12 cellular contexts compared by ENCODE assay signal in genomic region chrX:41468647-41469323, GRCh38. TPM values are rescaled to one million over a fixed set of nuclear protein-coding genes. Genes with fewer than 3 reads are reported as not detected.
A peak's percentile ranks its signal among the peaks of the same experiment; 100 is the strongest.
DNase-seq lines count a peak whose midpoint lies in the region; ATAC-seq and TF ChIP-seq lines count a peak whose summit lies in the region.
"Had no signal": no experiment of that assay in that cellular context is flagged by ENCODE, and none has a peak within 500 bp of the region (broad histone marks: within the 10 kb centered on the region; RNA-seq: fewer than 3 reads in every experiment).

No MANE protein-coding gene starts in this region.

- H3K4me1 ChIP-seq in psoas muscle = peaks cover 10% of the 10 kb centered on the region

- intact Hi-C loops in psoas muscle (cut with DNase I) = no loop called here

- ATAC-seq in psoas muscle (peak; percentile 97 to 98 (median 97)), HG02759 (IDR thresholded peaks at IDR 0.05; ENCODE audit: unreplicated experiment) (no peak)
- ATAC-seq: effector memory CD8-positive, alpha-beta T cell had no signal

- H3K27me3 ChIP-seq in psoas muscle (ENCODE audit: insufficient read depth in 3 of 3, low read length in 2 of 3) = no peaks in the 10 kb centered on the region

- H3K36me3 ChIP-seq in psoas muscle (ENCODE audit: insufficient read depth in 1 of 2, low read depth in 1 of 2) = no peaks in the 10 kb centered on the region

- peak; percentile 48 for DNase-seq in HT1080 (ENCODE audit: low read depth)
- DNase-seq in NCI-H510A (lab: John Stamatoyannopoulos, UW) = peak; percentile 76
- DNase-seq in fibroblast of peridontal ligament (ENCODE audit: extremely low read depth) = peak; percentile 66
- peak in 1 of 2 donors; percentile 63 for DNase-seq in psoas muscle
- DNase-seq in activated CD4-positive, alpha-beta T cell treated with anti-CD3 and anti-CD28 coated beads for 1 hour = no peak
- no peak for DNase-seq in central memory CD4-positive, alpha-beta T cell
- no peak for DNase-seq in SW 1271 (lab: John Stamatoyannopoulos, UW)
- DNase-seq: activated gamma-delta T cell treated with Interleukin-2 at 50 U/mL for 16 hours; effector memory CD8-positive, alpha-beta T cell; H9; kidney glomerular epithelial cell had no signal

- 28 to 49% (median 37%) methylated on average over 2 to 3 of the region's 3 CpGs for WGBS in psoas muscle, 3 donors

- H3K27ac ChIP-seq in psoas muscle = peak overlapping the region; percentile 71

- no peak for TF ChIP-seq CTCF in psoas muscle (IDR thresholded peaks at IDR 0.05)

- H3K9me3 ChIP-seq in psoas muscle = no peaks in the 10 kb centered on the region

- no peak overlapping the region for H3K4me3 ChIP-seq in psoas muscle

RNA-seq across cellular contexts. Expression of gene NYX, which starts 21.6 kb away (rescaled TPM):
- total RNA-seq in HT1080 (2014; rRNA removed; shearing (Covaris generic)) = not detected in 2 replicates
- polyA plus RNA-seq in HT1080 (2015; cell fraction: cytosol; rRNA removed) = not detected in 2 replicates
- not detected in 2 replicates for polyA plus RNA-seq in HT1080 (2015; cell fraction: nucleus; rRNA removed)
- total RNA-seq in psoas muscle = not detected
- polyA plus RNA-seq in psoas muscle = not detected
- total RNA-seq: H9 had no signal

Comparison
In these comparisons a context has a peak if more than half of its experiments do, and no peak if none do; other contexts are left out.
1. DNase-seq: peak in HT1080 (single experiment), NCI-H510A (single experiment) and fibroblast of peridontal ligament (single experiment); none in activated CD4-positive, alpha-beta T cell treated with anti-CD3 and anti-CD28 coated beads for 1 hour (single experiment), central memory CD4-positive, alpha-beta T cell (single experiment) and SW 1271 (0 of 2).